ENCODE assay signal across 1 cellular context in the genomic region with DNA sequence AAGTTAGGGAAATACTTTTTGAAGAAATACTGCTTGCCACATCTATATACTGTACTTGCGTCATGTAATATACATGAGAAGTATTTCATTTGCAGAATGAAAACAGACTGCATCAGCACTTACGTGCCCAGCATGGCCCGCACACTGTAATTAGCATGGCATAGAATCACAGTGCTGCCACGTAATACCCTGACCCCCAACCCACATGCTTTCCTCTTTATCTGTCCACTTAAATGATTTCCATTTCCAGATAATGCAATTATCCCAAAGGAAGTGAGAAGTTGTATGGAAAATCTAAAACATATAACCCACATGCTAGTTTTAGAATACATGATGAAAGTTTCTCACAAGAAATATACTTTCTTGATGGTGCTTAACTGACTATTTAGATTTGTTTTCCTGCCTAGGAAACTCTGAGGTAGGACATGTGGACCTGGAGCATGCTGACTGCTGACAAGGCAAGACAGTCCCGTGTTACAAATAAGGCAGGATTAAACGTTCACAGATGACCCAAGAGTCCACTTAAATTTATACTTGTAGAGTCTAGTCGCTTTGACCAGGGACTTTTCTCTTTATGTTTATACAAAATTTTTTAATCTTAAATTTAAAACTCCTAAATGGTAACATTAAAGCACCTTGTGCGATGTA.
TF ChIP-seq lines count a peak whose summit lies in the region.

No MANE protein-coding gene starts in this region.

TF ChIP-seq in WTC11, 78 proteins besides CTCF, POLR2A, EP300 and RAD21 (continued from another document):
- TF ChIP-seq, protein P1, sequence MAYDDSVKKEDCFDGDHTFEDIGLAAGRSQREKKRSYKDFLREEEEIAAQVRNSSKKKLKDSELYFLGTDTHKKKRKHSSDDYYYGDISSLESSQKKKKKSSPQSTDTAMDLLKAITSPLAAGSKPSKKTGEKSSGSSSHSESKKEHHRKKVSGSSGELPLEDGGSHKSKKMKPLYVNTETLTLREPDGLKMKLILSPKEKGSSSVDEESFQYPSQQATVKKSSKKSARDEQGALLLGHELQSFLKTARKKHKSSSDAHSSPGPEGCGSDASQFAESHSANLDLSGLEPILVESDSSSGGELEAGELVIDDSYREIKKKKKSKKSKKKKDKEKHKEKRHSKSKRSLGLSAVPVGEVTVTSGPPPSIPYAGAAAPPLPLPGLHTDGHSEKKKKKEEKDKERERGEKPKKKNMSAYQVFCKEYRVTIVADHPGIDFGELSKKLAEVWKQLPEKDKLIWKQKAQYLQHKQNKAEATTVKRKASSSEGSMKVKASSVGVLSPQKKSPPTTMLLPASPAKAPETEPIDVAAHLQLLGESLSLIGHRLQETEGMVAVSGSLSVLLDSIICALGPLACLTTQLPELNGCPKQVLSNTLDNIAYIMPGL (CRISPR knock-in tag; IDR thresholded peaks at IDR 0.05): no peak
- TF ChIP-seq ELF4 (CRISPR knock-in tag; IDR thresholded peaks at IDR 0.05; ENCODE audit: low read depth) (no peak), HMGA2 (CRISPR knock-in tag; IDR thresholded peaks at IDR 0.05) (no peak), NR3C1 (CRISPR knock-in tag; conservative IDR thresholded peaks at IDR 0.05; ENCODE audit: low read depth) (no peak), RELA (CRISPR knock-in tag; IDR thresholded peaks at IDR 0.05; ENCODE audit: borderline replicate concordance) (no peak), GTF2I (CRISPR knock-in tag; conservative IDR thresholded peaks at IDR 0.05) (no peak), RORB (CRISPR knock-in tag; IDR thresholded peaks at IDR 0.05) (no peak), SP1 (CRISPR knock-in tag; conservative IDR thresholded peaks at IDR 0.05) (no peak), GABPB1 (CRISPR knock-in tag; IDR thresholded peaks at IDR 0.05) (no peak), MYBL2 (CRISPR knock-in tag; IDR thresholded peaks at IDR 0.05) (no peak), SMAD4 (CRISPR knock-in tag; IDR thresholded peaks at IDR 0.05) (no peak)
